23 cellular contexts compared by ENCODE assay signal in the genomic region with DNA sequence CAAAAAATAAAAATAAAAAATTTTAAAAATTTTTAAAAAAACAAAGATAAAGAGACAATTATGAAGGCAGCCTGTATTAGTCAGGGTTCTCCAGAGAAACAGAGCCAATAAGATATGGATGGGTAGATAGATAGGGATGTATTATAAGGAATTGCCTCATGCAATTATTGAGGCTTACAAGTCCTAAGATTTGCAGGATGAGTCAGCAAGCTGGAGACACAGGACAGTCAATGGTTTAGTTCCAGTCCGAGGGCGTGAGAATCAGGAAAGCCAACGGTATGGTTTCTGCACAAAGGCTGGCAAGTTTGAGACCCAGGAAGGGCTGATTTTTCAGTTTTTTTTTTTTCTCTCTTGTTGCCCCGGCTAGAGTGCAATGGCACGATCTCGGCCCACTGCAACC. TPM values are rescaled to one million over a fixed set of nuclear protein-coding genes. Genes with fewer than 3 reads are reported as not detected.
DNase-seq lines count a peak whose midpoint lies in the region; FAIRE-seq and TF ChIP-seq lines count a peak whose summit lies in the region.
"Had no signal": no experiment of that assay in that cellular context is flagged by ENCODE, and none has a peak within 500 bp of the region (broad histone marks: within the 10 kb centered on the region; RNA-seq: fewer than 3 reads in every experiment).

No MANE protein-coding gene starts in this region.

- H3K36me3 ChIP-seq in bronchial epithelial cell (ENCODE audit: control insufficient read depth, insufficient read depth, low read length) = no peaks in the 10 kb centered on the region
- H3K36me3 ChIP-seq in Peyer's patch = no peaks in the 10 kb centered on the region
- H3K36me3 ChIP-seq: colonic mucosa, left ventricle myocardium inferior, pancreas had no signal

- peak; percentile 81 for FAIRE-seq in RCC 7860 (lab: Jason Lieb, UNC)
- FAIRE-seq in bronchial epithelial cell (lab: Jason Lieb, UNC) = no peak
- FAIRE-seq: pancreas had no signal

- no peak overlapping the region for H3K27ac ChIP-seq in Peyer's patch
- H3K27ac ChIP-seq: C4-2B, colonic mucosa, left ventricle myocardium inferior, pancreas had no signal

- H3K9me3 ChIP-seq in Peyer's patch = no peaks in the 10 kb centered on the region
- H3K9me3 ChIP-seq: colonic mucosa, left ventricle myocardium inferior, pancreas had no signal

- DNase-seq in EH (ENCODE audit: low read depth) = peak; percentile 66
- DNase-seq in RCC 7860 (ENCODE audit: low spot score) = peak; percentile 55
- peak; percentile 22 for DNase-seq in bronchial epithelial cell (ENCODE audit: low read depth)
- DNase-seq in kidney glomerular epithelial cell (lab: John Stamatoyannopoulos, UW) = peak; percentile 20
- no peak for DNase-seq in cerebellar nuclear complex (lab: John Stamatoyannopoulos, UW)
- no peak for DNase-seq in Peyer's patch
- DNase-seq in activated T-cell treated with anti-CD3 and anti-CD28 coated beads, Interleukin-2, amount 50 U/mL, for 48 hours = no peak
- DNase-seq in retina = no peak
- DNase-seq: activated CD4-positive, alpha-beta T cell treated with anti-CD3 and anti-CD28 coated beads for 48 hours; activated naive CD8-positive, alpha-beta T cell treated with anti-CD3 and anti-CD28 coated beads for 36 hours; colonic mucosa; GDM1; Karpas-422; left ventricle myocardium inferior; midbrain; NCI-H1105; NCI-H2029; NCI-H2227 treated with DMSO at 0.1 percent for 48 hours; NCI-H748 treated with DMSO at 0.1 percent for 48 hours; pancreas; SHP77 treated with DMSO at 0.1 percent for 48 hours; T-cell had no signal

- H3K4me3 ChIP-seq in bronchial epithelial cell (ENCODE audit: low read depth, low read length) = no peak overlapping the region
- no peak overlapping the region for H3K4me3 ChIP-seq in Peyer's patch
- H3K4me3 ChIP-seq: colonic mucosa, left ventricle myocardium inferior, pancreas had no signal

- peaks cover 0 to under 1% (median 0%) of the 10 kb centered on the region in 4 donors for H3K4me1 ChIP-seq in Peyer's patch
- H3K4me1 ChIP-seq: colonic mucosa, left ventricle myocardium inferior, pancreas had no signal

- no peak for TF ChIP-seq POLR2A in Peyer's patch (IDR thresholded peaks at IDR 0.05)

- TF ChIP-seq CTCF in bronchial epithelial cell (IDR thresholded peaks at IDR 0.05; ENCODE audit: insufficient read depth, low read length, severe bottlenecking) = no peak
- no peak for TF ChIP-seq CTCF in Peyer's patch (IDR thresholded peaks at IDR 0.05)

- H3K27me3 ChIP-seq in bronchial epithelial cell (ENCODE audit: control insufficient read depth, insufficient read depth, low read length) (no peaks in the 10 kb centered on the region), Peyer's patch (no peaks in the 10 kb centered on the region)
- H3K27me3 ChIP-seq: colonic mucosa, pancreas had no signal

RNA-seq across cellular contexts. Expression of gene EIF4G3, which starts 24.1 kb away (rescaled TPM):
- total RNA-seq in bronchial epithelial cell (20.5 and 28.2 TPM in 2 replicates), Peyer's patch (100 to 1,000 TPM in 1 of 4 donors, 10 to 100 TPM in 3; 56.6 to 131 (median 70.8) TPM)

Comparison
In these comparisons a context has a peak if more than half of its experiments do, and no peak if none do; other contexts are left out.
1. DNase-seq: peak in EH (single experiment), RCC 7860 (single experiment), bronchial epithelial cell (single experiment) and kidney glomerular epithelial cell (single experiment); none in cerebellar nuclear complex (0 of 2), Peyer's patch (0 of 3), activated T-cell treated with anti-CD3 and anti-CD28 coated beads, Interleukin-2, amount 50 U/mL, for 48 hours (0 of 2) and retina (single experiment).